36 cellular contexts compared by ENCODE assay signal in the genomic region with DNA sequence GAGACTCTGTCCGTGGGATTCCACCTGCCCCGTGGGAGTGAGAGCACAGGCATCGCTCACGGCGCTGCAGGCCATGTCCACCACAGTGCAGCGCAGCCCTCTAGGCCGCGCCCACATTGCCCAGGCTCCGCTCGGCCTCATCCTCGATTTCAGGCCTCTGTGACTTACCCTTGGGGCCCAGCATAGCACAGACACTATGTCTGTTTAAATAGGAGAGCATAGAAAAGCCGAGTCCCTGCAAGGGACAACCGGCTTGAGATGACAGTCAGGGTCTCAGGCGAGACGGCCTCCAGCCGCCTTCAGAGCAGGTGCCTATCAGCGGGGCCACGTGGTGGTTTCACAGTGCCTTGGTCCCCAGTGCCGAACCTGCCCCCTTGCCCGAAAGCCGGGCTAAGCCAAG.
"Had no signal": no experiment of that assay in that cellular context is flagged by ENCODE, and none has a peak within 500 bp of the region (broad histone marks: within the 10 kb centered on the region; RNA-seq: fewer than 3 reads in every experiment).

No MANE protein-coding gene starts in this region.

- H3K4me2 ChIP-seq: KMS-11 had no signal

- ATAC-seq: activated naive CD4-positive, alpha-beta T cell treated with anti-CD3 and anti-CD28 coated beads, Interleukin-2, amount 50 U/mL, for 72 hours; activated T-cell treated with anti-CD3 and anti-CD28 coated beads, Interleukin-2, amount 50 U/mL, for 4 hours; body of pancreas; PC-3 had no signal

- H3K4me1 ChIP-seq: breast epithelium, Peyer's patch had no signal

- H3K9me3 ChIP-seq: adrenal gland, body of pancreas, breast epithelium, Peyer's patch had no signal

- DNase-seq: activated B cell treated with CpG ODN at 0.5 μM for 24 hours; activated CD4-positive, alpha-beta memory T cell treated with anti-CD3 and anti-CD28 coated beads for 36 hours; activated CD4-positive, alpha-beta T cell treated with anti-CD3 and anti-CD28 coated beads for 4 hours; activated CD4-positive, alpha-beta T cell treated with anti-CD3 and anti-CD28 coated beads, Interleukin-2, amount 50 U/mL, for 1 hour; activated CD4-positive, CD25-positive, alpha-beta regulatory T cell treated with anti-CD3 and anti-CD28 coated beads, Interleukin-2, amount 50 U/mL, for 72 hours; activated CD8-positive, alpha-beta memory T cell treated with anti-CD3 and anti-CD28 coated beads, Interleukin-2, amount 50 U/mL, for 4 hours; activated gamma-delta T cell treated with Interleukin-2 at 50 U/mL for 16 hours; activated naive CD4-positive, alpha-beta T cell treated with anti-CD3 and anti-CD28 coated beads for 36 hours; activated T-cell treated with anti-CD3 and anti-CD28 coated beads for 4 hours; activated T-cell treated with anti-CD3 and anti-CD28 coated beads, Interleukin-2, amount 50 U/mL, for 4 hours; adrenal gland; body of pancreas; caudate nucleus; MM.1S; MV-4-11; NCI-H1092; NCI-H1436 treated with DMSO at 0.1 percent for 48 hours; NCI-H1694 treated with DMSO at 0.1 percent for 48 hours; NCI-H2029; NCI-H345; NCI-H510A; NCI-H526; NCI-H748 treated with DMSO at 0.1 percent for 48 hours; NK-92 treated with Interleukin-12 subunit alpha and Interleukin-12 subunit beta, amount 100 ng/mL, for 24 hours; PC-3; Peyer's patch; Right ventricle myocardium superior; SW 1271; T-helper 1 cell; T-helper 2 cell; T-helper 9 cell had no signal

- H3K27me3 ChIP-seq: adrenal gland, body of pancreas, Peyer's patch had no signal

- H3K9ac ChIP-seq: KMS-11 had no signal

- H3K4me3 ChIP-seq: adrenal gland, body of pancreas, breast epithelium, Peyer's patch had no signal

- H3K36me3 ChIP-seq: adrenal gland, breast epithelium, Peyer's patch had no signal

- H3K27ac ChIP-seq: adrenal gland, body of pancreas, breast epithelium, KMS-11, Peyer's patch, RWPE1, VCaP had no signal
